ENCODE assay signal across 1 cellular context in the genomic region with DNA sequence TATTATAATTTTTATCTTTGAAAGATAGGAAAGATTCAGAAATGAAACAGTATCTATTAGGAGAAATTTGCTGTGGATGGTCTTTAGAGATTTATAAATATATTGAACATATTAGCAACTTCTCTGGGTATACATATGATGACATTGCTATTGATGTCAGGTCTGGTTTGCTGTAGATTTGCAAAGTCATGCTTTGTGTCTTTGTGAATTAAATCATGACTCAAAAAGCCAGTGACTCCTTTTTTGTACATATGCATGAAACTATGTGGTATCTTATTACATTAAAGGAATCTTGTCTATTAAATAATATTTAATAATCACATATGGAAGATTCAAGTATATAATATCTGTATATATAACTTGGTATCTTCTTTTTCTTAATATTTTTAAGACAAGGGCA.
TF ChIP-seq lines count a peak whose summit lies in the region.

No MANE protein-coding gene starts in this region.

TF ChIP-seq in SK-N-SH treated with all-trans-retinoic acid at 6 μM for 48 hours, 23 proteins besides CTCF, POLR2A, EP300 and RAD21 (continued from another document):
- TF ChIP-seq GLIS3 (CRISPR knock-in tag; IDR thresholded peaks at IDR 0.05) (no peak), ZC3H10 (CRISPR knock-in tag; IDR thresholded peaks at IDR 0.05) (no peak), ZNF8 (CRISPR knock-in tag; IDR thresholded peaks at IDR 0.05) (no peak)
